ENCODE assay signal across 1 cellular context in the genomic region with DNA sequence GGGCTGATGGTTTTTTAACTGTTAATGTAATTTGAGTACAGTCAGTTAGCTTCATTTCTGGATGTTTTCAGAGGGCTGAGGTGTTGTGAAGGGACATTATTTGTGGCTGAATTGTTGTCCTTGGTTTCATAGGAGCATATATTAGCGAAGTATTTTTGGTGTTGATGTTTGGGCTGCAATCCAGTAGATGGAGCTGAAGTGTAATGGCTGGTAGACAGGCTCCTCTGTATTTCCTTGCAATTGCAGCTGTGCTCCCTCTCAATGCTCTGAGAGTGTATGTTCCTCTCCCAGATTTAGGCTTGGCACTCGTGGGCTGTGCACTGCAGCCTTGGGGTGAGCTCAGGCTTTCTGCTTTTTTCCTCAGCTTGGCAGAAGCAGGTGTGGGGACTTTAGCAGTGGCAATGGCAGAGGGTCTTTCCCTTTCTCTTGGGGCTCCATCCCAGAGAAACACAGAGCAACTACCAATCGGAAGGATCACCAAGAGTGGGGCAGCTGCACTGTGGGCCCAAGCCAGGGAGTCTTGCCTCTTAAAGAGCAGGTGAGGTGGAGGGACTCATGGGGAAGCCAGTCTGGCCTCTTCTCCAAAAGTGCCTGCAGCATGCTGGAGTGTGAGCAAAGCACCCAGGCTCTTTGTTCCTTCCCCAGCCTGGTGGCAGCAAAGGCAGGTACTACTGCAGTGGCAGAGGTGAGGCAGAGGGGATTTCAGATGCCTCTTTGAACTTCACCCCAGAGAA.
TF ChIP-seq lines count a peak whose summit lies in the region.

No MANE protein-coding gene starts in this region.

TF ChIP-seq in HepG2, 621 proteins besides CTCF, POLR2A, EP300 and RAD21 (continued from another document):
- no peak for TF ChIP-seq RXRA (CRISPR knock-in tag; IDR thresholded peaks at IDR 0.05)
- TF ChIP-seq NFE2 (CRISPR knock-in tag; IDR thresholded peaks at IDR 0.05): no peak
- TF ChIP-seq HOXD1 (CRISPR knock-in tag; IDR thresholded peaks at IDR 0.05): no peak
- no peak for TF ChIP-seq ZNF441 (CRISPR knock-in tag; IDR thresholded peaks at IDR 0.05; ENCODE audit: borderline replicate concordance)
- peak; percentile 67 for TF ChIP-seq ZNF263 (CRISPR knock-in tag; IDR thresholded peaks at IDR 0.05)
- TF ChIP-seq STAG1 (CRISPR knock-in tag; IDR thresholded peaks at IDR 0.05): peak; percentile 33
TF ChIP-seq in HepG2: peak in this region for 2.
